15 cellular contexts compared by ENCODE assay signal in the genomic region with DNA sequence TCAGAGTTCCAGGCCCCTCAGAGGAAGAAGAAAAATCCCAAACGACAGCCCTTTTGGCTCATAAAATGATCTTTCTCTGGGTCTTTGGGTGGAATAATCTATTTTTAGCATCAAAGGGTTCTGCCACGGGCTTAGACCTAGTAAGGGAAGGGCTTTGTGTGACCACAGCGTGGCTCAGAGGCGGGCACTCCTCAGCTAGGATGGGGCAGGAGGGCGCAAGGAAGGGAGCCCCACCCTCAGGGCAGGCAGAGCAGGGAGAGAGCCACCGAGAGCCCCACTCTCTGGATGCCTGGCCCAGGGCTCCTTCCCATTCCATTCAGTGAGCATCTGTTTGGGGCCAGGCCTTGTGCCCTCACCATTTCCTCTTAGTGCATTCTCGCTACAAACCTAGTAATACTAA. TPM values are rescaled to one million over a fixed set of nuclear protein-coding genes. Genes with fewer than 3 reads are reported as not detected.
A peak's percentile ranks its signal among the peaks of the same experiment; 100 is the strongest.
DNase-seq lines count a peak whose midpoint lies in the region; ATAC-seq lines count a peak whose summit lies in the region.
"Had no signal": no experiment of that assay in that cellular context is flagged by ENCODE, and none has a peak within 500 bp of the region (broad histone marks: within the 10 kb centered on the region; RNA-seq: fewer than 3 reads in every experiment).

No MANE protein-coding gene starts in this region.

- H3K4me1 Mint-ChIP-seq in activated T-cell treated with anti-CD3 and anti-CD28 coated beads, Interleukin-2, amount 50 U/mL, for 72 hours (ENCODE audit: low read depth) = peaks cover 76% of the 10 kb centered on the region
- peaks cover 42 to 65% (median 64%) of the 10 kb centered on the region in 3 donors for H3K4me1 Mint-ChIP-seq in T-cell
- H3K4me1 Mint-ChIP-seq in effector memory CD8-positive, alpha-beta T cell (ENCODE audit: low read depth in 2 of 2) = peaks cover 24 to 27% of the 10 kb centered on the region in 2 donors

- POLR2A ChIA-PET in T-cell (lab: Charles Lee) = no interaction called here

- H3K27me3 Mint-ChIP-seq in activated T-cell treated with anti-CD3 and anti-CD28 coated beads, Interleukin-2, amount 50 U/mL, for 72 hours (ENCODE audit: low read depth) = no peaks in the 10 kb centered on the region
- no peaks in the 10 kb centered on the region for H3K27me3 Mint-ChIP-seq in T-cell
- no peaks in the 10 kb centered on the region for H3K27me3 Mint-ChIP-seq in effector memory CD8-positive, alpha-beta T cell

- peaks cover 13 to 14% of the 10 kb centered on the region in 2 donors for H3K9me3 Mint-ChIP-seq in activated T-cell treated with anti-CD3 and anti-CD28 coated beads, Interleukin-2, amount 50 U/mL, for 72 hours
- H3K9me3 Mint-ChIP-seq in T-cell = peaks cover 16 to 23% (median 19%) of the 10 kb centered on the region in 3 donors
- H3K9me3 Mint-ChIP-seq in effector memory CD8-positive, alpha-beta T cell = peaks cover 8 to 14% of the 10 kb centered on the region in 2 donors

- no peak for ATAC-seq in activated T-cell treated with anti-CD3 and anti-CD28 coated beads, Interleukin-2, amount 50 U/mL, for 72 hours (replicated peaks in 1 of 2)
- ATAC-seq in T-cell (replicated peaks in 1 of 4) (peak; percentile 30 to 50 (median 48)), GM19455 (IDR thresholded peaks at IDR 0.05; ENCODE audit: unreplicated experiment) (no peak)
- peak; percentile 43 for ATAC-seq in effector memory CD8-positive, alpha-beta T cell (replicated peaks)
- ATAC-seq in stimulated activated naive CD8-positive, alpha-beta T cell treated with anti-CD3 and anti-CD28 coated beads, Interleukin-15, Interleukin-2, amounts not matched to agents 100 U/mL and 50 U/mL, for 24 hours = no peak
- ATAC-seq: left ventricle myocardium superior had no signal

- CTCF ChIA-PET in T-cell (lab: Charles Lee) = interaction anchor here (0.8 to 1.5 kb wide), 3 partner anchors 10 to 66 kb away, joined by 3 to 4 read pairs (median 4); no protein-coding TSS in a partner anchor

- peaks cover 16 to 28% of the 10 kb centered on the region in 2 donors for H3K36me3 Mint-ChIP-seq in activated T-cell treated with anti-CD3 and anti-CD28 coated beads, Interleukin-2, amount 50 U/mL, for 72 hours (ENCODE audit: insufficient read depth in 2 of 2)
- H3K36me3 Mint-ChIP-seq in T-cell = peaks cover 12% of the 10 kb centered on the region
- peaks cover 7% of the 10 kb centered on the region for H3K36me3 Mint-ChIP-seq in effector memory CD8-positive, alpha-beta T cell (ENCODE audit: insufficient read depth)

- DNase-seq in activated T-cell treated with anti-CD3 and anti-CD28 coated beads, Interleukin-2, amount 50 U/mL, for 72 hours = no peak
- DNase-seq in activated T-cell treated with anti-CD3 and anti-CD28 coated beads for 4 hours (no peak), T-cell (no peak), pons (ENCODE audit: low spot score) (no peak), OCI-M1 (lab: John Stamatoyannopoulos, UW) (no peak)
- no peak for DNase-seq in effector memory CD8-positive, alpha-beta T cell
- peak; percentile 59 for DNase-seq in stimulated activated naive CD8-positive, alpha-beta T cell treated with anti-CD3 and anti-CD28 coated beads, Interleukin-15, Interleukin-2, amounts not matched to agents 100 U/mL and 50 U/mL, for 24 hours
- DNase-seq: activated gamma-delta T cell; effector memory CD4-positive, alpha-beta T cell; KG1; left ventricle myocardium superior; NCI-H1436 treated with DMSO at 0.1 percent for 48 hours; NCI-H524 had no signal

- H3K4me3 Mint-ChIP-seq in activated T-cell treated with anti-CD3 and anti-CD28 coated beads, Interleukin-2, amount 50 U/mL, for 72 hours = peak overlapping the region; percentile 45 to 66
- H3K4me3 Mint-ChIP-seq in T-cell = peak overlapping the region in 2 of 3 donors; percentile 21 to 75
- peak overlapping the region in 1 of 2 donors; percentile 43 for H3K4me3 Mint-ChIP-seq in effector memory CD8-positive, alpha-beta T cell

- H3K27ac Mint-ChIP-seq in activated T-cell treated with anti-CD3 and anti-CD28 coated beads, Interleukin-2, amount 50 U/mL, for 72 hours = peak overlapping the region; percentile 13
- H3K27ac Mint-ChIP-seq in T-cell = peak overlapping the region; percentile 24 to 61
- H3K27ac Mint-ChIP-seq in effector memory CD8-positive, alpha-beta T cell = peak overlapping the region in 1 of 2 donors; percentile 88

RNA-seq across cellular contexts. Expression of a gene that starts 41.5 kb away (rescaled TPM):
- total RNA-seq in activated T-cell treated with anti-CD3 and anti-CD28 coated beads, Interleukin-2, amount 50 U/mL, for 72 hours = 100 to 1,000 TPM; 254 to 298 TPM
- 100 to 1,000 TPM; 140 to 220 (median 145) TPM for total RNA-seq in T-cell
- total RNA-seq: cardiac muscle cell had no signal

Comparison
In these comparisons a context has a peak if more than half of its experiments do, and no peak if none do; other contexts are left out.
1. ATAC-seq: peak in T-cell (4 of 4) and effector memory CD8-positive, alpha-beta T cell (single experiment); none in activated T-cell treated with anti-CD3 and anti-CD28 coated beads, Interleukin-2, amount 50 U/mL, for 72 hours (0 of 2), stimulated activated naive CD8-positive, alpha-beta T cell treated with anti-CD3 and anti-CD28 coated beads, Interleukin-15, Interleukin-2, amounts not matched to agents 100 U/mL and 50 U/mL, for 24 hours (single experiment) and GM19455 (single experiment).